24 cellular contexts compared by ENCODE assay signal in genomic region chr16:86626966-86627365, GRCh38. TPM values are rescaled to one million over a fixed set of nuclear protein-coding genes. Genes with fewer than 3 reads are reported as not detected.
"Had no signal": no experiment of that assay in that cellular context is flagged by ENCODE, and none has a peak within 500 bp of the region (broad histone marks: within the 10 kb centered on the region; RNA-seq: fewer than 3 reads in every experiment).

No MANE protein-coding gene starts in this region.

- H3K27me3 Mint-ChIP-seq: activated naive CD8-positive, alpha-beta T cell treated with anti-CD3 and anti-CD28 coated beads, Interleukin-2, amount 10 ng/mL, durations not matched to agents 7 days and 5 days had no signal

- H3K27me3 ChIP-seq: gastrocnemius medialis had no signal

- H3K4me3 ChIP-seq: gastrocnemius medialis, stomach, suprapubic skin had no signal

- H3K4me3 Mint-ChIP-seq: activated naive CD4-positive, alpha-beta T cell treated with anti-CD3 and anti-CD28 coated beads for 36 hours; activated naive CD8-positive, alpha-beta T cell treated with anti-CD3 and anti-CD28 coated beads, Interleukin-2, amount 10 ng/mL, durations not matched to agents 7 days and 5 days; memory B cell; nephron; type B pancreatic cell; WTC11 had no signal

- H3K36me3 ChIP-seq: gastrocnemius medialis, stomach, suprapubic skin had no signal

- DNase-seq: activated CD4-positive, alpha-beta T cell treated with anti-CD3 and anti-CD28 coated beads, Interleukin-2, amount 50 U/mL, for 4 hours; activated naive CD4-positive, alpha-beta T cell treated with anti-CD3 and anti-CD28 coated beads for 36 hours; activated naive CD8-positive, alpha-beta T cell treated with anti-CD3 and anti-CD28 coated beads, Interleukin-2, amount 10 ng/mL, durations not matched to agents 7 days and 5 days; activated T-cell treated with anti-CD3 and anti-CD28 coated beads, Interleukin-2, amount 50 U/mL, for 48 hours; amniotic stem cell; dermis blood vessel endothelial cell; effector CD8-positive, alpha-beta T cell; gastrocnemius medialis; hypothalamus; left cardiac atrium; right cardiac atrium; stimulated activated CD4-positive, alpha-beta T cell treated with anti-CD3 and anti-CD28 coated beads, Interleukin-12 subunit alpha, Interleukin-12 subunit beta, amount 100 ng/mL, for 4 hours; stomach; T-helper 9 cell had no signal

- ATAC-seq: esophagus mucosa, gastrocnemius medialis, left cardiac atrium, right cardiac atrium, WTC11 had no signal

- H3K27ac Mint-ChIP-seq: activated naive CD4-positive, alpha-beta T cell treated with anti-CD3 and anti-CD28 coated beads for 36 hours; activated naive CD8-positive, alpha-beta T cell treated with anti-CD3 and anti-CD28 coated beads, Interleukin-2, amount 10 ng/mL, durations not matched to agents 7 days and 5 days; memory B cell; type B pancreatic cell; WTC11 had no signal

- H3K27ac ChIP-seq: gastrocnemius medialis, parathyroid adenoma, stomach, suprapubic skin had no signal

- H3K36me3 Mint-ChIP-seq: activated naive CD8-positive, alpha-beta T cell treated with anti-CD3 and anti-CD28 coated beads, Interleukin-2, amount 10 ng/mL, durations not matched to agents 7 days and 5 days; memory B cell; type B pancreatic cell; WTC11 had no signal

- H3K4me1 Mint-ChIP-seq: memory B cell, WTC11 had no signal

- H3K9me3 ChIP-seq: gastrocnemius medialis, stomach, suprapubic skin had no signal

- H3K9me3 Mint-ChIP-seq: activated naive CD4-positive, alpha-beta T cell treated with anti-CD3 and anti-CD28 coated beads for 36 hours; activated naive CD8-positive, alpha-beta T cell treated with anti-CD3 and anti-CD28 coated beads, Interleukin-2, amount 10 ng/mL, durations not matched to agents 7 days and 5 days; memory B cell; nephron; type B pancreatic cell had no signal

- FAIRE-seq: islet of Langerhans had no signal

- H3K4me1 ChIP-seq: gastrocnemius medialis, stomach had no signal

RNA-seq across cellular contexts. Expression of gene FOXL1, which starts 48.6 kb away (rescaled TPM):
- total RNA-seq: activated naive CD4-positive, alpha-beta T cell treated with anti-CD3 and anti-CD28 coated beads for 36 hours; activated naive CD8-positive, alpha-beta T cell treated with anti-CD3 and anti-CD28 coated beads, Interleukin-2, amount 10 ng/mL, durations not matched to agents 7 days and 5 days; mononuclear cell; T-helper 1 cell treated with Interleukin-12 subunit alpha and Interleukin-12 subunit beta and Interleukin-4 antibody, amounts not matched to agents 30 ng/mL and 1 ng/mL, for 36 hours had no signal
